ENCODE assay signal across 30 cellular contexts in the genomic region with DNA sequence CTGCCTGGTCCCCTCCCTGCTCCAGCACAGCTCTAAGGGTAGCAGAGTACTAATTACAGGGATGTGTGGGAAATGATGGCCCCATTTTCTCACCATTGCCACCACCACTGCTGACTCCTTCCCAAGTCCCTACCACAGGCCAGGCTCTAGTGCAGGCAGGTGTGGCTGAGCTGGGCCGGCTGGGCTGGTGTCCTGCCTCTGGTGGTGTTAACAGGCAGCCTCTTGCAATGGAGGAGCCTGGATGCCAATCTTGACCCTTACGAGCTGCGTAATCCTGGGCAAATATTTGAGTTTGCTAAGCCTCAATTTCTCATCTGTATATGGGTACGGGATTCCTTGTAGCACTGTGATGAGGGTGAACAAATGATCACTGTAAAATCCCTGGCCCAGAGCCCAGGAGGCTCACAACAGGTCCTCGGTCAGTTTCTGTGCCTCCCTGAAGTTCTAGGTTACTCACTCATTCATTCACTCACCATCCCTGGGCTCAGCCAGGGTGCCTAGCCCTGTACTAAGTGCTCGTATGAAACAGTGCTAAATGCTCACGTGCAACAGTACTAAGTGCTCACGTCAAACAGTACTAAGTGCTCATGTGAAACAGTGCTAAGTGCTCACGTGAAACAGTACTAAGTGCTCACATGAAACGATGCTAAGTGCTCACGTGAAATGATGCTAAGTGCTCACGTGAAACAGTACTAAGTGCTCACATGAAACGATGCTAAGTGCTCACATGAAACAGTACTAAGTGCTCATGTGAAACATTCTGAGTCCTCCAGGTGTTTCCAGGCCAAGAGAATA. TPM values are rescaled to one million over a fixed set of nuclear protein-coding genes. Genes with fewer than 3 reads are reported as not detected.
A peak's percentile ranks its signal among the peaks of the same experiment; 100 is the strongest.
DNase-seq lines count a peak whose midpoint lies in the region; ATAC-seq, FAIRE-seq and TF ChIP-seq lines count a peak whose summit lies in the region.
"Had no signal": no experiment of that assay in that cellular context is flagged by ENCODE, and none has a peak within 500 bp of the region (broad histone marks: within the 10 kb centered on the region; RNA-seq: fewer than 3 reads in every experiment).

No MANE protein-coding gene starts in this region.

- TF ChIP-seq CTCF in A549 (IDR thresholded peaks at IDR 0.05) (no peak), Calu3 (IDR thresholded peaks at IDR 0.05; ENCODE audit: unreplicated experiment) (no peak), foreskin fibroblast (IDR thresholded peaks at IDR 0.05; ENCODE audit: low read depth, low read length) (no peak), MCF 10A (IDR thresholded peaks at IDR 0.05; ENCODE audit: unreplicated experiment) (no peak)

- intact Hi-C loops in Calu3 (cut with micrococcal nuclease; ENCODE audit: unreplicated experiment): loop anchor here (10.0 kb wide), 1 partner anchor 86 kb away; no protein-coding TSS in a partner anchor
- intact Hi-C loops in MCF 10A (cut with micrococcal nuclease): no loop called here

- H3K27ac Mint-ChIP-seq in Calu3 (ENCODE audit: unreplicated experiment): no peak overlapping the region
- no peak overlapping the region for H3K27ac Mint-ChIP-seq in T-cell
- H3K27ac Mint-ChIP-seq in naive thymus-derived CD8-positive, alpha-beta T cell: peak overlapping the region in 2 of 10 donors; percentile 35 to 72
- no peak overlapping the region for H3K27ac Mint-ChIP-seq in MCF 10A (ENCODE audit: low read depth, unreplicated experiment)
- H3K27ac Mint-ChIP-seq: HFFc6, memory B cell had no signal

- POLR2A ChIA-PET in A549 (lab: Yijun Ruan, JAX): no interaction called here
- POLR2A ChIA-PET in T-cell (lab: Charles Lee): no interaction called here
- POLR2A ChIA-PET in naive thymus-derived CD8-positive, alpha-beta T cell (lab: Charles Lee): interaction anchor here (0.7 kb wide), 1 partner anchor 504 kb away, joined by 5 read pairs; no protein-coding TSS in a partner anchor
- POLR2A ChIA-PET in MCF 10A (lab: Yijun Ruan, JAX): no interaction called here

- peaks cover 12% of the 10 kb centered on the region for H3K4me1 ChIP-seq in A549
- H3K4me1 ChIP-seq: breast epithelium had no signal

- H3K4me3 ChIP-seq in A549: no peak overlapping the region
- no peak overlapping the region for H3K4me3 ChIP-seq in foreskin fibroblast (ENCODE audit: low read depth in 1 of 2, low read length in 2 of 2)
- H3K4me3 ChIP-seq: breast epithelium had no signal

- H3K9me3 Mint-ChIP-seq in Calu3 (ENCODE audit: low read depth, unreplicated experiment) (no peaks in the 10 kb centered on the region), T-cell (no peaks in the 10 kb centered on the region), MCF 10A (ENCODE audit: unreplicated experiment) (no peaks in the 10 kb centered on the region)
- H3K9me3 Mint-ChIP-seq in naive thymus-derived CD8-positive, alpha-beta T cell: peaks cover 0 to 1% (median 0%) of the 10 kb centered on the region in 9 donors
- H3K9me3 Mint-ChIP-seq: memory B cell had no signal

- 55% methylated on average over 13 of the region's 13 CpGs for WGBS in A549 (ENCODE audit: missing lambda C conversion rate)

- no peaks in the 10 kb centered on the region for H3K9me3 ChIP-seq in A549
- H3K9me3 ChIP-seq: breast epithelium had no signal

- CTCF ChIA-PET in A549 (lab: Yijun Ruan, JAX): interaction anchor here (1.1 to 2.0 kb wide), 3 partner anchors 9 to 107 kb away, joined by 3 to 7 read pairs (median 5); no protein-coding TSS in a partner anchor
- CTCF ChIA-PET in Calu3 (lab: Charles Lee): no interaction called here
- CTCF ChIA-PET in T-cell (lab: Charles Lee): no interaction called here
- CTCF ChIA-PET in MCF 10A (lab: Yijun Ruan, JAX): interaction anchor here (0.6 kb wide), 2 partner anchors 824 to 950 kb away, joined by 3 to 5 read pairs; no protein-coding TSS in a partner anchor

- no peak overlapping the region for H3K27ac ChIP-seq in A549
- H3K27ac ChIP-seq: breast epithelium, C4-2B, KMS-11, parathyroid adenoma, WERI-Rb-1 had no signal

- no peak for TF ChIP-seq EP300 in A549 (IDR thresholded peaks at IDR 0.05)

- H3K36me3 Mint-ChIP-seq in Calu3 (ENCODE audit: insufficient read depth, unreplicated experiment) (peaks cover 16% of the 10 kb centered on the region), T-cell (no peaks in the 10 kb centered on the region), MCF 10A (ENCODE audit: insufficient read depth, unreplicated experiment) (no peaks in the 10 kb centered on the region)
- H3K36me3 Mint-ChIP-seq in naive thymus-derived CD8-positive, alpha-beta T cell: no peaks in the 10 kb centered on the region
- H3K36me3 Mint-ChIP-seq: memory B cell had no signal

- FAIRE-seq in A549 (lab: Jason Lieb, UNC) (peak; percentile 89), GM12892 (lab: Jason Lieb, UNC) (no peak)

- H3K4me1 Mint-ChIP-seq in Calu3 (ENCODE audit: low read depth, unreplicated experiment) (no peaks in the 10 kb centered on the region), T-cell (peaks cover 2 to 7% (median 5%) of the 10 kb centered on the region in 3 donors), MCF 10A (ENCODE audit: insufficient read depth, unreplicated experiment) (no peaks in the 10 kb centered on the region)
- peaks cover 0 to 13% (median 6%) of the 10 kb centered on the region in 4 donors for H3K4me1 Mint-ChIP-seq in naive thymus-derived CD8-positive, alpha-beta T cell

- no peak for TF ChIP-seq POLR2A in A549 (IDR thresholded peaks at IDR 0.05; ENCODE audit: low read length)
- TF ChIP-seq POLR2A in GM12892 (IDR thresholded peaks at IDR 0.05; ENCODE audit: low read depth, low read length): no peak

- H3K4me2 ChIP-seq in A549: no peak overlapping the region
- H3K4me2 ChIP-seq: KMS-11 had no signal

- TF ChIP-seq RAD21 in A549 (conservative IDR thresholded peaks at IDR 0.05 in 1 of 2, IDR thresholded peaks at IDR 0.05 in 1 of 2): no peak

- H3K27me3 Mint-ChIP-seq in Calu3 (ENCODE audit: unreplicated experiment): no peaks in the 10 kb centered on the region
- H3K27me3 Mint-ChIP-seq in T-cell: peaks cover 0 to 9% of the 10 kb centered on the region in 2 donors
- H3K27me3 Mint-ChIP-seq in naive thymus-derived CD8-positive, alpha-beta T cell: peaks cover 0 to 3% (median 0%) of the 10 kb centered on the region in 5 donors
- H3K27me3 Mint-ChIP-seq in MCF 10A (ENCODE audit: insufficient read depth, unreplicated experiment): no peaks in the 10 kb centered on the region

- no peak overlapping the region for H3K4me3 Mint-ChIP-seq in Calu3 (ENCODE audit: low read depth, unreplicated experiment)
- peak overlapping the region in 2 of 3 donors; percentile 21 to 32 for H3K4me3 Mint-ChIP-seq in T-cell
- peak overlapping the region in 6 of 10 donors; percentile 4 to 69 (median 49) for H3K4me3 Mint-ChIP-seq in naive thymus-derived CD8-positive, alpha-beta T cell
- H3K4me3 Mint-ChIP-seq in MCF 10A (ENCODE audit: unreplicated experiment): no peak overlapping the region
- H3K4me3 Mint-ChIP-seq: HFFc6 had no signal

- BruUV-seq in Calu3 (replicated peaks; lab: Mats Ljungman, UMichigan) (no TSS peak), MCF 10A (replicated peaks; lab: Mats Ljungman, UMichigan) (no TSS peak)

- peak; percentile 14 to 52; a peak in 4 of 6 replicates for ATAC-seq in A549
- ATAC-seq in T-cell (replicated peaks in 1 of 4): no peak
- no peak for ATAC-seq in naive thymus-derived CD8-positive, alpha-beta T cell
- ATAC-seq: sciatic nerve had no signal

- DNase-seq in A549 (ENCODE audit: low read depth in 1 of 2, low spot score in 1 of 2) (peak in 1 of 2 experiments; percentile 70), Calu3 (peak; percentile 19), T-cell (no peak), foreskin fibroblast (no peak), GM12892 (ENCODE audit: insufficient read length) (no peak), MCF 10A (ENCODE audit: unreplicated experiment) (no peak)
- DNase-seq in naive thymus-derived CD8-positive, alpha-beta T cell: no peak
- no peak for DNase-seq in stimulated activated CD4-positive, alpha-beta T cell treated with anti-CD3 and anti-CD28 coated beads, Interleukin-12 subunit alpha, Interleukin-12 subunit beta, amount 100 ng/mL, for 4 hours
- DNase-seq: activated CD4-positive, alpha-beta T cell treated with anti-CD3 and anti-CD28 coated beads, Interleukin-2, amount 50 U/mL, for 4 hours; activated CD8-positive, alpha-beta memory T cell treated with anti-CD3 and anti-CD28 coated beads, Interleukin-2, amount 50 U/mL, for 4 hours; activated gamma-delta T cell; cortex of kidney; DMS79; glutamatergic neuron; HFFc6; NCI-H1092; NCI-H1930; NCI-H2227 treated with DMSO at 0.1 percent for 48 hours; NCI-H748 treated with DMSO at 0.1 percent for 48 hours; SIG-M5; substantia nigra; WERI-Rb-1 had no signal

TF ChIP-seq in A549, 52 proteins besides CTCF, POLR2A, EP300 and RAD21:
- TF ChIP-seq KDM1A (IDR thresholded peaks at IDR 0.05; ENCODE audit: low read depth) (peak; percentile 75), MAZ (IDR thresholded peaks at IDR 0.05; ENCODE audit: borderline replicate concordance, low read depth, low read length) (no peak)

RNA-seq across cellular contexts. Expression of a gene that starts 2.3 kb away (rescaled TPM):
- polyA plus RNA-seq in A549 (2011; rRNA removed) (0.57 and 0.78 TPM in 2 replicates), A549 (2017; fragmentation: RNase III; extraction: RNeasy Plus Mini Kit Qiagen cat#74134 plus additional on column Dnase treatment) (0.81 to 1.3 TPM (median 1.2 TPM) in 3 replicates)
- polyA plus RNA-seq in A549 (2012; cell fraction: cytosol; rRNA removed): 1.2 and 2.1 TPM in 2 replicates
- polyA plus RNA-seq in A549 (2012; cell fraction: nucleus; rRNA removed): 1.6 and 2.3 TPM in 2 replicates
- 0.73 and 0.83 TPM in 2 replicates for polyA minus RNA-seq in A549 (2011; rRNA and poly(A)+ RNA removed)
- total RNA-seq in Calu3 (2022) (0.50 and 0.56 TPM in 2 replicates), T-cell (under 1 TPM in 4 of 5 donors, not detected in 1; 0.20 to 0.55 (median 0.28) TPM), MCF 10A (2022) (not detected in 2 replicates)
- under 1 TPM; 0.16 to 0.31 TPM for total RNA-seq in naive thymus-derived CD8-positive, alpha-beta T cell
- under 1 TPM in 2 of 3 donors, not detected in 1; 0.07 to 0.52 TPM for polyA plus RNA-seq in naive thymus-derived CD8-positive, alpha-beta T cell
- not detected for polyA plus RNA-seq in GM12892 (2012; ENCODE audit: missing spikeins)
- total RNA-seq: HT-29; T-helper 1 cell treated with Interleukin-12 subunit alpha and Interleukin-12 subunit beta and Interleukin-4 antibody, amounts not matched to agents 30 ng/mL and 1 ng/mL, for 36 hours had no signal

Comparison
In these comparisons a context has a peak if more than half of its experiments do, and no peak if none do; other contexts are left out.
1. ATAC-seq: peak in A549 (2 of 2); none in T-cell (0 of 4) and naive thymus-derived CD8-positive, alpha-beta T cell (0 of 2).
2. H3K4me3 Mint-ChIP-seq: peak in T-cell (2 of 3) and naive thymus-derived CD8-positive, alpha-beta T cell (6 of 10); none in Calu3 (single experiment) and MCF 10A (single experiment).
3. CTCF ChIA-PET loops: an anchor here in A549 (1.1 to 2.0 kb wide) and MCF 10A (0.6 kb wide); none called in Calu3 and T-cell.